Comparison of ENCODE assay signal across 11 cellular contexts in genomic region chr15:29888651-29889050, GRCh38.
DNase-seq lines count a peak whose midpoint lies in the region; ATAC-seq and TF ChIP-seq lines count a peak whose summit lies in the region.
"Had no signal": no experiment of that assay in that cellular context is flagged by ENCODE, and none has a peak within 500 bp of the region (broad histone marks: within the 10 kb centered on the region; RNA-seq: fewer than 3 reads in every experiment).

No MANE protein-coding gene starts in this region.

- no peaks in the 10 kb centered on the region for H3K27me3 ChIP-seq in fibroblast of lung (ENCODE audit: control insufficient read depth, insufficient read depth, low read length)
- H3K27me3 ChIP-seq in tibial nerve, result no peaks in the 10 kb centered on the region
- H3K27me3 ChIP-seq: stomach had no signal

- peaks cover 35% of the 10 kb centered on the region for H3K4me1 Mint-ChIP-seq in mesothelial cell of epicardium

- ATAC-seq in HG03442 (IDR thresholded peaks at IDR 0.05; ENCODE audit: unreplicated experiment) (no peak), HG02973 (IDR thresholded peaks at IDR 0.05; ENCODE audit: unreplicated experiment) (no peak)
- ATAC-seq: left colon had no signal

- H3K4me1 ChIP-seq in fibroblast of lung (ENCODE audit: control insufficient read depth, extremely low read depth, insufficient read depth, low read length) (peaks cover 5% of the 10 kb centered on the region), tibial nerve (peaks cover 0 to 58% (median 13%) of the 10 kb centered on the region in 4 donors)

- H3K4me2 ChIP-seq in fibroblast of lung (ENCODE audit: extremely low read depth, insufficient read depth, low read length), result peak overlapping the region; percentile 40

- no peak overlapping the region for H3K4me3 Mint-ChIP-seq in mesothelial cell of epicardium

- 23 to 33% methylated on average over 5 of the region's 5 CpGs for WGBS in tibial nerve, 2 donors

- TF ChIP-seq EP300 in tibial nerve (IDR thresholded peaks at IDR 0.05), result peak in 1 of 2 donors; percentile 53

- H3K9me3 ChIP-seq in fibroblast of lung (ENCODE audit: control insufficient read depth, insufficient read depth, low read depth, low read length), result no peaks in the 10 kb centered on the region
- no peaks in the 10 kb centered on the region for H3K9me3 ChIP-seq in tibial nerve
- H3K9me3 ChIP-seq: stomach had no signal

- H3K36me3 ChIP-seq in fibroblast of lung (ENCODE audit: control insufficient read depth, insufficient read depth, low read length) (no peaks in the 10 kb centered on the region), tibial nerve (no peaks in the 10 kb centered on the region)
- H3K36me3 ChIP-seq: stomach had no signal

- TF ChIP-seq CTCF in fibroblast of lung (conservative IDR thresholded peaks at IDR 0.05 in 1 of 2, IDR thresholded peaks at IDR 0.05 in 1 of 2; ENCODE audit: low read depth in 1 of 2, low read length in 2 of 2), result no peak
- no peak for TF ChIP-seq CTCF in mesothelial cell of epicardium (IDR thresholded peaks at IDR 0.05; ENCODE audit: unreplicated experiment)
- no peak for TF ChIP-seq CTCF in tibial nerve (IDR thresholded peaks at IDR 0.05)

- no peaks in the 10 kb centered on the region for H3K36me3 Mint-ChIP-seq in mesothelial cell of epicardium

- DNase-seq in NCI-H69 (lab: John Stamatoyannopoulos, UW) (peak; percentile 10), fibroblast of lung (ENCODE audit: low read depth in 2 of 2) (peak; percentile 80 to 86), mesothelial cell of epicardium (ENCODE audit: low spot score in 2 of 2, unreplicated experiment in 2 of 2) (no peak), tibial nerve (ENCODE audit: low spot score in 2 of 2) (no peak)
- no peak for DNase-seq in activated CD8-positive, alpha-beta memory T cell treated with anti-CD3 and anti-CD28 coated beads, Interleukin-2, amount 50 U/mL, for 48 hours
- DNase-seq: left colon, NCI-H526 treated with DMSO at 0.1 percent for 48 hours, stomach, T-helper 1 cell had no signal

- H3K27ac Mint-ChIP-seq in mesothelial cell of epicardium, result peak overlapping the region; percentile 89

- TF ChIP-seq POLR2A in tibial nerve (IDR thresholded peaks at IDR 0.05), result peak in 1 of 2 donors; percentile 34

- no peak overlapping the region for H3K27ac ChIP-seq in fibroblast of lung (ENCODE audit: insufficient read depth, low read length)
- peak overlapping the region in 3 of 4 donors; percentile 48 to 90 (median 83) for H3K27ac ChIP-seq in tibial nerve

- peaks cover 13% of the 10 kb centered on the region for H3K9me3 Mint-ChIP-seq in mesothelial cell of epicardium

- H3K79me2 ChIP-seq in fibroblast of lung (ENCODE audit: control insufficient read depth, insufficient read depth, low read length), result no peaks in the 10 kb centered on the region

- peak overlapping the region; percentile 17 for H2AFZ ChIP-seq in fibroblast of lung (ENCODE audit: low read length)

- no peaks in the 10 kb centered on the region for H3K27me3 Mint-ChIP-seq in mesothelial cell of epicardium (ENCODE audit: low read depth)

- H4K20me1 ChIP-seq in fibroblast of lung (ENCODE audit: control insufficient read depth, extremely low read depth, insufficient read depth, low read length), result no peaks in the 10 kb centered on the region

- no peak overlapping the region for H3K9ac ChIP-seq in fibroblast of lung (ENCODE audit: insufficient read depth, low read length)

- H3K4me3 ChIP-seq in fibroblast of lung (replicated peaks in 1 of 4; ENCODE audit: control extremely low read depth in 1 of 4, insufficient read depth in 1 of 4, low read depth in 3 of 4, low read length in 4 of 4) (no peak overlapping the region), tibial nerve (no peak overlapping the region)
- H3K4me3 ChIP-seq: stomach had no signal

Comparison
In these comparisons a context has a peak if more than half of its experiments do, and no peak if none do; other contexts are left out.
1. DNase-seq: peak in NCI-H69 (single experiment) and fibroblast of lung (2 of 2); none in mesothelial cell of epicardium (0 of 2), tibial nerve (0 of 2) and activated CD8-positive, alpha-beta memory T cell treated with anti-CD3 and anti-CD28 coated beads, Interleukin-2, amount 50 U/mL, for 48 hours (single experiment).